Comparison of ENCODE assay signal across 22 cellular contexts in the genomic region with DNA sequence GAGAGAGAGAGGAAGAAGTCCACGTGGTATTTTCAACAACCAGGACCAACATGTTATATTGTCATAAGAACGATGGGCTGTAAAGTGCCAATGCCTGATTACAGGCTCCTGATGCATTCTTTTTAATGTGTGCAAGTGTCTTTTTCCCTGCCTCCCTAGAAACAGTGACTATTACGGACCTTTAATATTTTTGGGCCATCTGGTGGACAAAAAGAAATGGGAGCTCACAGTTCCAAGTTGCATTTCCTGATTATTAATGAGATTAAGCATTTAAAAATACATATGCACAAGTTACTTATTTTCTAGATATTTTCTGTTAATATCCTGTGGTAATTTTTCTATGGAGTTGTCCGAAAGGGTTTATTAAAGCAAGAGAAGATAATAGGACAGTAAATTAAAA.
"Had no signal": no experiment of that assay in that cellular context is flagged by ENCODE, and none has a peak within 500 bp of the region (broad histone marks: within the 10 kb centered on the region; RNA-seq: fewer than 3 reads in every experiment).

No MANE protein-coding gene starts in this region.

- H3K27me3 Mint-ChIP-seq: activated CD4-positive, alpha-beta memory T cell treated with anti-CD3 and anti-CD28 coated beads for 36 hours; stimulated activated memory B cell treated with anti-CD40 and anti-IgM and Interleukin-4, amounts not matched to agents 10 μg/mL and 1 μg/mL and 100 μg/mL, for 72 hours had no signal

- H3K9ac ChIP-seq: parathyroid adenoma had no signal

- H3K27me3 ChIP-seq: breast epithelium, stomach, suprapubic skin, transverse colon, uterus had no signal

- H3K36me3 Mint-ChIP-seq: activated CD4-positive, alpha-beta memory T cell treated with anti-CD3 and anti-CD28 coated beads for 36 hours; activated naive CD8-positive, alpha-beta T cell treated with anti-CD3 and anti-CD28 coated beads for 36 hours; stimulated activated memory B cell treated with anti-CD40 and anti-IgM and Interleukin-4, amounts not matched to agents 10 μg/mL and 1 μg/mL and 100 μg/mL, for 72 hours had no signal

- H3K4me1 ChIP-seq: breast epithelium, parathyroid adenoma, suprapubic skin, transverse colon, uterus had no signal

- H3K4me3 ChIP-seq: breast epithelium, skin epidermis, stomach, suprapubic skin, transverse colon, uterus had no signal

- H3K9me3 ChIP-seq: breast epithelium, stomach, suprapubic skin, transverse colon, uterus had no signal

- DNase-seq: activated CD4-positive, alpha-beta memory T cell treated with anti-CD3 and anti-CD28 coated beads for 36 hours; activated CD4-positive, alpha-beta T cell treated with anti-CD3 and anti-CD28 coated beads for 48 hours; activated naive CD4-positive, alpha-beta T cell treated with Interleukin-2 at 50 U/mL for 16 hours; activated naive CD8-positive, alpha-beta T cell treated with anti-CD3 and anti-CD28 coated beads for 36 hours; activated T-cell treated with anti-CD3 and anti-CD28 coated beads, Interleukin-2, amount 50 U/mL, for 48 hours; amniotic stem cell; cortex of kidney; endodermal cell; hippocampal formation; mesenchymal stem cell; nephron progenitor cell; right cardiac atrium; stimulated activated CD4-positive, alpha-beta T cell treated with anti-CD3 and anti-CD28 coated beads, Interleukin-2, amount 100 ng/mL, for 24 hours; stomach; T-helper 1 cell; transverse colon; uterus had no signal

- H3K27ac ChIP-seq: breast epithelium, parathyroid adenoma, skin epidermis, stomach, suprapubic skin, transverse colon, uterus had no signal

- H3K4me1 Mint-ChIP-seq: activated naive CD8-positive, alpha-beta T cell treated with anti-CD3 and anti-CD28 coated beads for 36 hours; endodermal cell; stimulated activated memory B cell treated with anti-CD40 and anti-IgM and Interleukin-4, amounts not matched to agents 10 μg/mL and 1 μg/mL and 100 μg/mL, for 72 hours had no signal

- H3K4me3 Mint-ChIP-seq: activated CD4-positive, alpha-beta memory T cell treated with anti-CD3 and anti-CD28 coated beads for 36 hours; activated naive CD8-positive, alpha-beta T cell treated with anti-CD3 and anti-CD28 coated beads for 36 hours; endodermal cell; nephron progenitor cell; stimulated activated memory B cell treated with anti-CD40 and anti-IgM and Interleukin-4, amounts not matched to agents 10 μg/mL and 1 μg/mL and 100 μg/mL, for 72 hours had no signal

- H3K9me3 Mint-ChIP-seq: activated CD4-positive, alpha-beta memory T cell treated with anti-CD3 and anti-CD28 coated beads for 36 hours; activated naive CD8-positive, alpha-beta T cell treated with anti-CD3 and anti-CD28 coated beads for 36 hours had no signal

- H3K36me3 ChIP-seq: breast epithelium, stomach, suprapubic skin, transverse colon, uterus had no signal

- H3K79me2 ChIP-seq: parathyroid adenoma had no signal

- H3K27ac Mint-ChIP-seq: activated CD4-positive, alpha-beta memory T cell treated with anti-CD3 and anti-CD28 coated beads for 36 hours; activated naive CD8-positive, alpha-beta T cell treated with anti-CD3 and anti-CD28 coated beads for 36 hours; endodermal cell; nephron progenitor cell; stimulated activated memory B cell treated with anti-CD40 and anti-IgM and Interleukin-4, amounts not matched to agents 10 μg/mL and 1 μg/mL and 100 μg/mL, for 72 hours had no signal

- H2AFZ ChIP-seq: parathyroid adenoma had no signal
